Comparison of ENCODE assay signal across 16 cellular contexts in genomic region chr10:7794627-7795026, GRCh38.
"Had no signal": no experiment of that assay in that cellular context is flagged by ENCODE, and none has a peak within 500 bp of the region (broad histone marks: within the 10 kb centered on the region; RNA-seq: fewer than 3 reads in every experiment).

No MANE protein-coding gene starts in this region.

- H3K27me3 Mint-ChIP-seq: activated B cell treated with CpG ODN at 0.5 μM for 24 hours; activated CD4-positive, alpha-beta T cell treated with anti-CD3 and anti-CD28 coated beads, Interleukin-2, amount 10 ng/mL, durations not matched to agents 24 days and 14 days had no signal

- H3K27me3 ChIP-seq: neural progenitor cell, tibial artery, uterus had no signal

- H3K4me2 ChIP-seq: neural progenitor cell had no signal

- H3K4me3 ChIP-seq: coronary artery, neural progenitor cell, tibial artery, uterus had no signal

- H3K36me3 ChIP-seq: neural progenitor cell, uterus had no signal

- ATAC-seq: activated CD8-positive, alpha-beta T cell treated with anti-CD3 and anti-CD28 coated beads, Interleukin-2, amount 10 ng/mL, durations not matched to agents 7 days and 5 days; esophagus mucosa had no signal

- H3K9ac ChIP-seq: neural progenitor cell had no signal

- H3K27ac ChIP-seq: coronary artery, neural progenitor cell, tibial artery, uterus had no signal

- H3K4me3 Mint-ChIP-seq: activated B cell treated with CpG ODN at 0.5 μM for 24 hours; activated CD4-positive, alpha-beta T cell treated with anti-CD3 and anti-CD28 coated beads, Interleukin-2, amount 10 ng/mL, durations not matched to agents 24 days and 14 days; activated CD8-positive, alpha-beta T cell treated with anti-CD3 and anti-CD28 coated beads, Interleukin-2, amount 10 ng/mL, durations not matched to agents 7 days and 5 days; immature natural killer cell; neural progenitor cell had no signal

- DNase-seq: activated B cell treated with CpG ODN at 0.5 μM for 24 hours; activated CD4-positive, alpha-beta T cell treated with anti-CD3 and anti-CD28 coated beads, Interleukin-2, amount 10 ng/mL, durations not matched to agents 24 days and 14 days; activated CD8-positive, alpha-beta memory T cell treated with anti-CD3 and anti-CD28 coated beads, Interleukin-2, amount 50 U/mL, for 4 hours; activated CD8-positive, alpha-beta T cell treated with anti-CD3 and anti-CD28 coated beads, Interleukin-2, amount 10 ng/mL, durations not matched to agents 7 days and 5 days; activated gamma-delta T cell treated with Interleukin-2 at 50 U/mL for 16 hours; activated T-cell treated with anti-CD3 and anti-CD28 coated beads, Interleukin-2, amount 50 U/mL, for 48 hours; caudate nucleus; immature natural killer cell; stimulated activated CD4-positive, alpha-beta T cell treated with anti-CD3 and anti-CD28 coated beads, Interleukin-2, amount 100 ng/mL, for 48 hours; stimulated activated naive CD4-positive, alpha-beta T cell; T-helper 2 cell; tibial artery; uterus had no signal

- H3K27ac Mint-ChIP-seq: activated B cell treated with CpG ODN at 0.5 μM for 24 hours; activated CD4-positive, alpha-beta T cell treated with anti-CD3 and anti-CD28 coated beads, Interleukin-2, amount 10 ng/mL, durations not matched to agents 24 days and 14 days; activated CD8-positive, alpha-beta T cell treated with anti-CD3 and anti-CD28 coated beads, Interleukin-2, amount 10 ng/mL, durations not matched to agents 7 days and 5 days; neural progenitor cell had no signal

- H3K9me3 ChIP-seq: tibial artery, uterus had no signal
